ENCODE assay signal across 8 cellular contexts in the genomic region with DNA sequence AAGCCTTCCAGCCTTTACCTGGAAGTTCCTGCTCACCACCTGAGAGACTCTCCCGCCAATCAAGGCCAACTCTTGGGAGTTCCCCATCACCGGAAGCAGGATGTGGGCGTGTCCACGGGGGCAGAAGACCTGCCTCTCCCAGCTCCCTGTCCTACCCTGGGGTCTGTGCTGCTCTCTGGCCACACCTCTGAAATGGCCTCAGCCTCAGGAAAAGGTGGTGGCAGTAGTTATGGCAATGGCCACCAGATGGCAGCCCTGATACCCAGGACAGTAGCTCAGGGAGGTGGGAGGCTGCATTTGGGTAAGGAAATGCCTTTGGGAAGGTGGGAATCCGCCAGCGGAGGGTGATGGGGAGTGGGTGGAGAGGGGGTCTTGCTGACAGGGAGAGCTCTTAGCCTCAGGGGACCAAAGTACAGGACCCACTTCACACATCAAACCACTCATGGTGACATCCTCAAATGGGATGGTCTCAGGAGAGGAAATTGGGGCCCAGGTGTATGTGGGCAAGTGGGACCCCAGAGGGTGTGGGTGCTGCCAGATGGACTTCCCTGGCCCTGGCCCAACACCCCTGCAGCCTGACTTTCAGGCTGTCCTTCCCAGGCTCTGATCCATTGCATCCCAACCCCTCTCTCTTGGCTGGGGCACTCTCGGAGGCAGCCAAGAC. TPM values are rescaled to one million over a fixed set of nuclear protein-coding genes. Genes with fewer than 3 reads are reported as not detected.
DNase-seq lines count a peak whose midpoint lies in the region; ATAC-seq and TF ChIP-seq lines count a peak whose summit lies in the region.

No MANE protein-coding gene starts in this region.

- no peaks in the 10 kb centered on the region for H3K9me3 Mint-ChIP-seq in activated CD8-positive, alpha-beta T cell treated with anti-CD3 and anti-CD28 coated beads, Interleukin-2, amount 10 ng/mL, durations not matched to agents 7 days and 5 days (ENCODE audit: insufficient read depth)
- H3K9me3 Mint-ChIP-seq in endodermal cell, result no peaks in the 10 kb centered on the region

- H3K27ac Mint-ChIP-seq in activated CD8-positive, alpha-beta T cell treated with anti-CD3 and anti-CD28 coated beads, Interleukin-2, amount 10 ng/mL, durations not matched to agents 7 days and 5 days, result no peak overlapping the region
- H3K27ac Mint-ChIP-seq in endodermal cell, result no peak overlapping the region

- H3K27me3 Mint-ChIP-seq in activated CD8-positive, alpha-beta T cell treated with anti-CD3 and anti-CD28 coated beads, Interleukin-2, amount 10 ng/mL, durations not matched to agents 7 days and 5 days (ENCODE audit: low read depth), result peaks cover 34% of the 10 kb centered on the region
- peaks cover 48% of the 10 kb centered on the region for H3K27me3 Mint-ChIP-seq in endodermal cell (ENCODE audit: insufficient read depth)

- no peaks in the 10 kb centered on the region for H3K9me3 ChIP-seq in endodermal cell (ENCODE audit: control insufficient read depth, low read length)
- no peaks in the 10 kb centered on the region for H3K9me3 ChIP-seq in mucosa of descending colon

- POLR2A ChIA-PET in activated CD8-positive, alpha-beta T cell treated with anti-CD3 and anti-CD28 coated beads, Interleukin-2, amount 10 ng/mL, durations not matched to agents 7 days and 5 days (lab: Charles Lee), result interaction anchor here (1.4 to 2.1 kb wide), 2 partner anchors 46 to 65 kb away, joined by 4 to 9 read pairs; partner anchors contain the start of genes PDZD7 and SFXN3

- H3K36me3 Mint-ChIP-seq in activated CD8-positive, alpha-beta T cell treated with anti-CD3 and anti-CD28 coated beads, Interleukin-2, amount 10 ng/mL, durations not matched to agents 7 days and 5 days (ENCODE audit: low read depth), result no peaks in the 10 kb centered on the region
- no peaks in the 10 kb centered on the region for H3K36me3 Mint-ChIP-seq in endodermal cell (ENCODE audit: low read depth)

- intact Hi-C loops in mucosa of descending colon (cut with DNase I, micrococcal nuclease), result loop anchor here (2.0 to 10.0 kb wide), 2 partner anchors 47 to 49 kb away; no protein-coding TSS in a partner anchor

- CTCF ChIA-PET in activated CD8-positive, alpha-beta T cell treated with anti-CD3 and anti-CD28 coated beads, Interleukin-2, amount 10 ng/mL, durations not matched to agents 7 days and 5 days (lab: Charles Lee), result interaction anchor here (0.6 to 15.4 kb wide), 30 partner anchors 10 to 257 kb away, joined by 3 to 355 read pairs (median 4); partner anchors contain the start of gene SEMA4G

- no peaks in the 10 kb centered on the region for H3K4me1 Mint-ChIP-seq in activated CD8-positive, alpha-beta T cell treated with anti-CD3 and anti-CD28 coated beads, Interleukin-2, amount 10 ng/mL, durations not matched to agents 7 days and 5 days (ENCODE audit: low read depth)
- H3K4me1 Mint-ChIP-seq in endodermal cell, result peaks cover 5% of the 10 kb centered on the region

- 14 to 40% methylated on average over 1 to 7 of the region's 7 CpGs for WGBS in endodermal cell (ENCODE audit: insufficient coverage in 1 of 2, insufficient read length in 1 of 2), 2 experiments

- DNase-seq in NCI-H2107 treated with DMSO at 0.1 percent for 48 hours (lab: John Stamatoyannopoulos, UW; ENCODE audit: unreplicated experiment) (peak; percentile 19), NCI-H2107 (lab: John Stamatoyannopoulos, UW) (no peak), NCI-H526 treated with DMSO at 0.1 percent for 48 hours (lab: John Stamatoyannopoulos, UW) (peak; percentile 74), endodermal cell (peak; percentile 100), mucosa of descending colon (peak; percentile 89 to 93 (median 91))
- DNase-seq in activated CD8-positive, alpha-beta T cell treated with anti-CD3 and anti-CD28 coated beads, Interleukin-2, amount 10 ng/mL, durations not matched to agents 7 days and 5 days, result peak; percentile 79
- DNase-seq in stimulated activated CD8-positive, alpha-beta memory T cell treated with anti-CD3 and anti-CD28 coated beads, Interleukin-7, amount 100 ng/mL, for 24 hours (ENCODE audit: low read depth), result peak; percentile 43

- no peak overlapping the region for H3K4me3 ChIP-seq in endodermal cell (ENCODE audit: low read length)
- H3K4me3 ChIP-seq in mucosa of descending colon, result no peak overlapping the region

- peak; percentile 54 for ATAC-seq in HG03139 (IDR thresholded peaks at IDR 0.05; ENCODE audit: unreplicated experiment)
- peak; percentile 90 for ATAC-seq in activated CD8-positive, alpha-beta T cell treated with anti-CD3 and anti-CD28 coated beads, Interleukin-2, amount 10 ng/mL, durations not matched to agents 7 days and 5 days
- peak; percentile 98 for ATAC-seq in mucosa of descending colon

- peaks cover 2% of the 10 kb centered on the region for H3K4me1 ChIP-seq in endodermal cell (ENCODE audit: control insufficient read depth, insufficient read depth, low read length)
- no peaks in the 10 kb centered on the region for H3K4me1 ChIP-seq in mucosa of descending colon (ENCODE audit: low read depth)

- H3K36me3 ChIP-seq in endodermal cell (ENCODE audit: control insufficient read depth, insufficient read depth, low read length) (no peaks in the 10 kb centered on the region), mucosa of descending colon (ENCODE audit: low read depth) (no peaks in the 10 kb centered on the region)

- H3K27me3 ChIP-seq in endodermal cell (ENCODE audit: control insufficient read depth, insufficient read depth, low read length, poor library complexity, severe bottlenecking), result peaks cover 46% of the 10 kb centered on the region

- no peak overlapping the region for H3K27ac ChIP-seq in endodermal cell (ENCODE audit: low read depth, low read length)

- no peak overlapping the region for H3K9ac ChIP-seq in endodermal cell (ENCODE audit: extremely low read depth, low read length, poor library complexity, severe bottlenecking)

- peak; percentile 89 for TF ChIP-seq CTCF in endodermal cell (conservative IDR thresholded peaks at IDR 0.05)
- peak; percentile 65 for TF ChIP-seq CTCF in mucosa of descending colon (IDR thresholded peaks at IDR 0.05)

- H3K4me3 Mint-ChIP-seq in activated CD8-positive, alpha-beta T cell treated with anti-CD3 and anti-CD28 coated beads, Interleukin-2, amount 10 ng/mL, durations not matched to agents 7 days and 5 days, result no peak overlapping the region
- no peak overlapping the region for H3K4me3 Mint-ChIP-seq in endodermal cell

RNA-seq across cellular contexts. Expression of gene KAZALD1, which starts 33.9 kb away (rescaled TPM):
- total RNA-seq in activated CD8-positive, alpha-beta T cell treated with anti-CD3 and anti-CD28 coated beads, Interleukin-2, amount 10 ng/mL, durations not matched to agents 7 days and 5 days, result under 1 TPM in 1 of 2 experiments, not detected in 1; 0.18 TPM
- total RNA-seq in endodermal cell (10 to 100 TPM in 1 of 2 donors, 1 to 10 TPM in 1; 5.2 to 10.0 TPM), mucosa of descending colon (10 to 100 TPM in 2 of 3 donors, 1 to 10 TPM in 1; 8.5 to 20.0 (median 16.7) TPM)
- 3.3 TPM for polyA plus RNA-seq in endodermal cell (2013, experiment 1 of 2)
- polyA plus RNA-seq in endodermal cell (2013, experiment 2 of 2), result 3.4 TPM

RNA-seq across cellular contexts. Expression of gene TLX1, which starts 35.4 kb away (rescaled TPM):
- not detected for total RNA-seq in activated CD8-positive, alpha-beta T cell treated with anti-CD3 and anti-CD28 coated beads, Interleukin-2, amount 10 ng/mL, durations not matched to agents 7 days and 5 days
- total RNA-seq in endodermal cell, result not detected
- 0.14 TPM for polyA plus RNA-seq in endodermal cell (2013, experiment 1 of 2)
- polyA plus RNA-seq in endodermal cell (2013, experiment 2 of 2), result 0.12 TPM
- 1 to 10 TPM in 1 of 3 donors, under 1 TPM in 1, not detected in 1; 0.93 to 1.0 TPM for total RNA-seq in mucosa of descending colon

Comparison
In these comparisons a context has a peak if more than half of its experiments do, and no peak if none do; other contexts are left out.
1. RNA of gene KAZALD1, which starts 33.9 kb away (total RNA-seq): 8.5 to 20.0 TPM in mucosa of descending colon and 5.2 to 10.0 TPM in endodermal cell; 0.18 TPM in activated CD8-positive, alpha-beta T cell treated with anti-CD3 and anti-CD28 coated beads, Interleukin-2, amount 10 ng/mL, durations not matched to agents 7 days and 5 days; every median in the first group is over 4 times any median in the second.
2. Peak in every context shown above with its lines, with median percentiles within 50 percentile points of each other: ATAC-seq.